In the genomic region with DNA sequence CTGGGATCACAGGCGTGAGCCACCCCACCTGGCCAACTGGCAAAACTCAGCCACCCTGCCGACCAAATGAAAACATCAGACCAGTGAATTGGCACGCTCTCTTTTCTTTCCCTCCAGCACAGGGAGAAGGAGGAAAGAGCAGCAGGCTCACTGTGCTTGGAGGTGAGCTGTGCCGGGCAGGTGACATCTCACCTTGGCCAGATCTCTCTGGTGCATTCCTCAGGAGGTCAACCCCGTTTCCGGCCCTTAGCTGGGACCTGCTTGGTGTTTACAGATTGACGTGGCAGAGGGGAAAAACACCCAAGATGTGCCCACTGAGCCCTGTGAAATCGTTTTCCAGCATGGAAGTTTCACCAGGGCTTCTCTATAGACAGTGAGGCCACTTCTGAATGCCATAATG, we compare ENCODE assay signal across 1 cellular context.
TF ChIP-seq lines count a peak whose summit lies in the region.

No MANE protein-coding gene starts in this region.

TF ChIP-seq in WTC11, 78 proteins besides CTCF, POLR2A, EP300 and RAD21 (continued from another document):
- TF ChIP-seq NFATC4 (CRISPR knock-in tag; IDR thresholded peaks at IDR 0.05) = no peak
- no peak for TF ChIP-seq TEAD1 (CRISPR knock-in tag; IDR thresholded peaks at IDR 0.05)
- no peak for TF ChIP-seq RORB (CRISPR knock-in tag; IDR thresholded peaks at IDR 0.05)
- TF ChIP-seq ZNF232 (CRISPR knock-in tag; IDR thresholded peaks at IDR 0.05) = no peak
- TF ChIP-seq ZNF317 (CRISPR knock-in tag; IDR thresholded peaks at IDR 0.05; ENCODE audit: borderline replicate concordance, low read depth) = no peak
- no peak for TF ChIP-seq ATF2 (CRISPR knock-in tag; IDR thresholded peaks at IDR 0.05; ENCODE audit: borderline replicate concordance, low read depth)
- TF ChIP-seq, protein P1, sequence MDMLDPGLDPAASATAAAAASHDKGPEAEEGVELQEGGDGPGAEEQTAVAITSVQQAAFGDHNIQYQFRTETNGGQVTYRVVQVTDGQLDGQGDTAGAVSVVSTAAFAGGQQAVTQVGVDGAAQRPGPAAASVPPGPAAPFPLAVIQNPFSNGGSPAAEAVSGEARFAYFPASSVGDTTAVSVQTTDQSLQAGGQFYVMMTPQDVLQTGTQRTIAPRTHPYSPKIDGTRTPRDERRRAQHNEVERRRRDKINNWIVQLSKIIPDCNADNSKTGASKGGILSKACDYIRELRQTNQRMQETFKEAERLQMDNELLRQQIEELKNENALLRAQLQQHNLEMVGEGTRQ (CRISPR knock-in tag; IDR thresholded peaks at IDR 0.05) = no peak
- no peak for TF ChIP-seq ZNF138 (CRISPR knock-in tag; conservative IDR thresholded peaks at IDR 0.05)
- TF ChIP-seq ZNF121 (CRISPR knock-in tag; IDR thresholded peaks at IDR 0.05) = no peak
- TF ChIP-seq, protein P2, sequence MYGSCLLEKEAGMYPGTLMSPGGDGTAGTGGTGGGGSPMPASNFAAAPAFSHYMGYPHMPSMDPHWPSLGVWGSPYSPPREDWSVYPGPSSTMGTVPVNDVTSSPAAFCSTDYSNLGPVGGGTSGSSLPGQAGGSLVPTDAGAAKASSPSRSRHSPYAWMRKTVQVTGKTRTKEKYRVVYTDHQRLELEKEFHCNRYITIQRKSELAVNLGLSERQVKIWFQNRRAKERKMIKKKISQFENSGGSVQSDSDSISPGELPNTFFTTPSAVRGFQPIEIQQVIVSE (CRISPR knock-in tag; IDR thresholded peaks at IDR 0.05; ENCODE audit: borderline replicate concordance) = no peak
- TF ChIP-seq MXD4 (CRISPR knock-in tag; IDR thresholded peaks at IDR 0.05; ENCODE audit: borderline replicate concordance) = no peak
- no peak for TF ChIP-seq JAZF1 (CRISPR knock-in tag; IDR thresholded peaks at IDR 0.05)
- TF ChIP-seq ERG (CRISPR knock-in tag; IDR thresholded peaks at IDR 0.05) = no peak
- no peak for TF ChIP-seq JUN (CRISPR knock-in tag; IDR thresholded peaks at IDR 0.05)
- no peak for TF ChIP-seq KAT7 (CRISPR knock-in tag; IDR thresholded peaks at IDR 0.05; ENCODE audit: borderline replicate concordance)
